ENCODE assay signal across 8 cellular contexts in the genomic region with DNA sequence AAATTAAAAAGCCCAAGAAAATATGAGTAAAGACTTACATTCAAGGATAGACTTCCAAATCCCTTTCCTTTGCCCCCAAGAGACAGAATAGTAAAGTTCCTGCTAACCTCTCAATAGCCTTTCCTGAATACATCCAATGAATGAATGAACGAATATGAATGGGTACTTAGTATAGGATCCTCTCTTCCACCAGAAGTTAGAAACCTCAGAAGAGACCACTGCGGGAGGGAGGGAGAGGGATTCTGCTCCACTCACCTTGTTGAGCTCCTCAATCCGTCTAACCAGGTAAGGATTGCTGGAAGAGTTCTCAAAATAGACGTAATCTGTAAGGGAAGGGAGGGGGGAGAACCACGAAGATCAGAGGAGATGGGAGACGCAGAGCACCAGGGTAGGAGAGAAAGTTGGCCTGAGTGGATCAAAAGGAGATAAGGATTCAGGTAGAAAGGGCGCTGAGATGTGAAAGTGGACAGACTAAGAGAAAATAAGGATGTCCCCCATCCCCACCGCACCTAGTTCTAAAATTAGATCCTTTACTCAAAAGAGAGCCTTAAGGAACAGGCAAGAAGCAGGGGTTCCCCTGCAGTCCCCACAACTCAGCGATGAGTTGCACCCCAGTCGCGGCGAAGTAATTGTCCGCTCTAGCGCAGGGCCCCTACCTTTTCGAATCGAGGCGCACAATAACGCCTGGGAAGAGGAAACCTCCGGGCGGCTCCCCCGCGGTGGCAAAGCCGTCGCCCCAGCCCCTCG. TPM values are rescaled to one million over a fixed set of nuclear protein-coding genes. Genes with fewer than 3 reads are reported as not detected.
DNase-seq lines count a peak whose midpoint lies in the region; ATAC-seq and TF ChIP-seq lines count a peak whose summit lies in the region.

No MANE protein-coding gene starts in this region.

- TF ChIP-seq CTCF in heart left ventricle (IDR thresholded peaks at IDR 0.05) (no peak), left lung (IDR thresholded peaks at IDR 0.05) (no peak), tibial artery (IDR thresholded peaks at IDR 0.05) (no peak)

- peak in 1 of 5 donors; percentile 39 for DNase-seq in heart left ventricle
- no peak for DNase-seq in Right ventricle myocardium inferior (ENCODE audit: missing footprints)
- no peak for DNase-seq in activated naive CD8-positive, alpha-beta T cell treated with anti-CD3 and anti-CD28 coated beads, Interleukin-2, amount 10 ng/mL, durations not matched to agents 7 days and 5 days
- DNase-seq in left lung, result no peak
- DNase-seq in tibial artery, result no peak
- DNase-seq in kidney glomerular epithelial cell (lab: John Stamatoyannopoulos, UW), result no peak

- H3K9me3 ChIP-seq in heart left ventricle (no peaks in the 10 kb centered on the region), left lung (no peaks in the 10 kb centered on the region), tibial artery (no peaks in the 10 kb centered on the region)

- peaks cover 35% of the 10 kb centered on the region for H3K4me1 Mint-ChIP-seq in activated naive CD8-positive, alpha-beta T cell treated with anti-CD3 and anti-CD28 coated beads, Interleukin-2, amount 10 ng/mL, durations not matched to agents 7 days and 5 days

- H3K27ac ChIP-seq in heart left ventricle (peak overlapping the region; percentile 91 to 100 (median 98)), left lung (peak overlapping the region; percentile 96 to 97), tibial artery (peak overlapping the region; percentile 98 to 99)

- peaks cover 52% of the 10 kb centered on the region for H3K36me3 Mint-ChIP-seq in activated naive CD8-positive, alpha-beta T cell treated with anti-CD3 and anti-CD28 coated beads, Interleukin-2, amount 10 ng/mL, durations not matched to agents 7 days and 5 days

- POLR2A ChIA-PET in activated naive CD8-positive, alpha-beta T cell treated with anti-CD3 and anti-CD28 coated beads, Interleukin-2, amount 10 ng/mL, durations not matched to agents 7 days and 5 days (lab: Charles Lee), result interaction anchor here (0.5 to 4.2 kb wide), 17 partner anchors 9 to 256 kb away, joined by 3 to 83 read pairs (median 14); partner anchors contain the start of genes B3GAT3, BSCL2, C11orf98 and CSKMT

- intact Hi-C loops in heart left ventricle (cut with DNase I), result loop anchor here in 1 of 10 donors (5.0 kb wide), 1 partner anchor 77 kb away; the partner anchor contains the start of gene UBXN1
- intact Hi-C loops in Right ventricle myocardium inferior (cut with DNase I), result no loop called here
- intact Hi-C loops in left lung (cut with DNase I), result no loop called here
- intact Hi-C loops in tibial artery (cut with DNase I; ENCODE audit: low total_unique reads), result no loop called here

- H3K4me3 ChIP-seq in heart left ventricle, result peak overlapping the region; percentile 81 to 100 (median 90)
- peak overlapping the region; percentile 98 for H3K4me3 ChIP-seq in left lung
- peak overlapping the region; percentile 96 to 99 for H3K4me3 ChIP-seq in tibial artery

- ATAC-seq in heart left ventricle, result no peak
- no peak for ATAC-seq in Right ventricle myocardium inferior
- no peak for ATAC-seq in activated naive CD8-positive, alpha-beta T cell treated with anti-CD3 and anti-CD28 coated beads, Interleukin-2, amount 10 ng/mL, durations not matched to agents 7 days and 5 days (ENCODE audit: low read depth)
- ATAC-seq in left lung, result no peak
- no peak for ATAC-seq in GM21360 (IDR thresholded peaks at IDR 0.05; ENCODE audit: unreplicated experiment)
- no peak for ATAC-seq in GM19328 (IDR thresholded peaks at IDR 0.05; ENCODE audit: unreplicated experiment)

- H3K36me3 ChIP-seq in heart left ventricle (peaks cover 0 to 62% (median 40%) of the 10 kb centered on the region in 9 donors), left lung (peaks cover 0 to 58% of the 10 kb centered on the region in 2 donors), tibial artery (peaks cover 31 to 52% (median 39%) of the 10 kb centered on the region in 3 donors)

- H3K27ac Mint-ChIP-seq in activated naive CD8-positive, alpha-beta T cell treated with anti-CD3 and anti-CD28 coated beads, Interleukin-2, amount 10 ng/mL, durations not matched to agents 7 days and 5 days, result peak overlapping the region; percentile 88

- 2 to 4% (median 3%) methylated on average over 21 to 25 of the region's 25 CpGs for WGBS in heart left ventricle, 4 donors

- H3K4me3 Mint-ChIP-seq in activated naive CD8-positive, alpha-beta T cell treated with anti-CD3 and anti-CD28 coated beads, Interleukin-2, amount 10 ng/mL, durations not matched to agents 7 days and 5 days, result peak overlapping the region; percentile 87

- TF ChIP-seq POLR2A in heart left ventricle (IDR thresholded peaks at IDR 0.05), result no peak

- H3K27me3 Mint-ChIP-seq in activated naive CD8-positive, alpha-beta T cell treated with anti-CD3 and anti-CD28 coated beads, Interleukin-2, amount 10 ng/mL, durations not matched to agents 7 days and 5 days, result no peaks in the 10 kb centered on the region

- H3K27me3 ChIP-seq in heart left ventricle, result no peaks in the 10 kb centered on the region
- no peaks in the 10 kb centered on the region for H3K27me3 ChIP-seq in left lung
- no peaks in the 10 kb centered on the region for H3K27me3 ChIP-seq in tibial artery

- H3K4me1 ChIP-seq in heart left ventricle (peaks cover 4 to 41% (median 32%) of the 10 kb centered on the region in 12 donors), left lung (peaks cover 25 to 53% of the 10 kb centered on the region in 2 donors), tibial artery (peaks cover 7 to 43% (median 31%) of the 10 kb centered on the region in 4 donors)

- H3K9me3 Mint-ChIP-seq in activated naive CD8-positive, alpha-beta T cell treated with anti-CD3 and anti-CD28 coated beads, Interleukin-2, amount 10 ng/mL, durations not matched to agents 7 days and 5 days, result no peaks in the 10 kb centered on the region

RNA-seq across cellular contexts. Expression of gene MTA2, which starts 1.1 kb away (rescaled TPM):
- 10 to 100 TPM; 24.1 to 55.3 (median 33.7) TPM for total RNA-seq in heart left ventricle
- polyA plus RNA-seq in heart left ventricle, result 10 to 100 TPM; 18.4 to 40.3 TPM
- total RNA-seq in Right ventricle myocardium inferior, result 34.1 TPM
- total RNA-seq in activated naive CD8-positive, alpha-beta T cell treated with anti-CD3 and anti-CD28 coated beads, Interleukin-2, amount 10 ng/mL, durations not matched to agents 7 days and 5 days, result 100 to 1,000 TPM; 231 to 233 TPM
- 10 to 100 TPM; 67.1 to 86.0 TPM for total RNA-seq in left lung

RNA-seq across cellular contexts. Expression of gene TUT1, which starts 9.2 kb away (rescaled TPM):
- total RNA-seq in heart left ventricle (10 to 100 TPM in 7 of 9 donors, 1 to 10 TPM in 2; 6.3 to 16.3 (median 11.3) TPM), Right ventricle myocardium inferior (13.7 TPM), left lung (10 to 100 TPM; 12.6 to 19.8 TPM)
- polyA plus RNA-seq in heart left ventricle, result 10 to 100 TPM in 1 of 2 donors, 1 to 10 TPM in 1; 8.5 to 12.2 TPM
- 10 to 100 TPM; 27.2 to 38.2 TPM for total RNA-seq in activated naive CD8-positive, alpha-beta T cell treated with anti-CD3 and anti-CD28 coated beads, Interleukin-2, amount 10 ng/mL, durations not matched to agents 7 days and 5 days

RNA-seq across cellular contexts. Expression of gene EML3, which starts 12.0 kb away (rescaled TPM):
- total RNA-seq in heart left ventricle (10 to 100 TPM in 8 of 9 donors, 1 to 10 TPM in 1; 8.8 to 40.9 (median 16.2) TPM), Right ventricle myocardium inferior (16.4 TPM), left lung (10 to 100 TPM; 61.5 to 82.5 TPM)
- polyA plus RNA-seq in heart left ventricle, result 10 to 100 TPM; 14.7 to 15.3 TPM
- total RNA-seq in activated naive CD8-positive, alpha-beta T cell treated with anti-CD3 and anti-CD28 coated beads, Interleukin-2, amount 10 ng/mL, durations not matched to agents 7 days and 5 days, result 100 to 1,000 TPM; 183 to 185 TPM

RNA-seq across cellular contexts. Expression of gene ROM1, which starts 12.5 kb away (rescaled TPM):
- total RNA-seq in heart left ventricle (1 to 10 TPM; 1.5 to 5.8 (median 2.1) TPM), Right ventricle myocardium inferior (2.4 TPM), left lung (1 to 10 TPM; 4.3 to 5.2 TPM)
- polyA plus RNA-seq in heart left ventricle, result 1 to 10 TPM; 2.9 to 5.3 TPM
- 1 to 10 TPM; 1.4 to 2.4 TPM for total RNA-seq in activated naive CD8-positive, alpha-beta T cell treated with anti-CD3 and anti-CD28 coated beads, Interleukin-2, amount 10 ng/mL, durations not matched to agents 7 days and 5 days

RNA-seq across cellular contexts. Expression of gene B3GAT3, which starts 21.2 kb away (rescaled TPM):
- total RNA-seq in heart left ventricle, result 10 to 100 TPM in 7 of 9 donors, 1 to 10 TPM in 2; 9.2 to 20.5 (median 12.3) TPM
- polyA plus RNA-seq in heart left ventricle, result 10 to 100 TPM; 19.1 to 38.1 TPM
- total RNA-seq in Right ventricle myocardium inferior, result 12.8 TPM
- 10 to 100 TPM; 76.1 to 87.0 TPM for total RNA-seq in activated naive CD8-positive, alpha-beta T cell treated with anti-CD3 and anti-CD28 coated beads, Interleukin-2, amount 10 ng/mL, durations not matched to agents 7 days and 5 days
- 10 to 100 TPM; 44.1 to 46.2 TPM for total RNA-seq in left lung
